ENCODE assay signal across 1 cellular context in genomic region chr5:32116574-32117313, GRCh38.
TF ChIP-seq lines count a peak whose summit lies in the region.

No MANE protein-coding gene starts in this region.

TF ChIP-seq in K562, 482 proteins besides CTCF, POLR2A, EP300 and RAD21:
- TF ChIP-seq ZNF121 (CRISPR knock-in tag; conservative IDR thresholded peaks at IDR 0.05) (peak; percentile 76), ZNF253 (CRISPR knock-in tag; conservative IDR thresholded peaks at IDR 0.05) (no peak)
